Comparison of ENCODE assay signal across 1 cellular context in genomic region chr10:97445357-97445721, GRCh38.
TF ChIP-seq lines count a peak whose summit lies in the region.

No MANE protein-coding gene starts in this region.

TF ChIP-seq in H1, 55 proteins besides CTCF, POLR2A, EP300 and RAD21:
- TF ChIP-seq ASH2L (IDR thresholded peaks at IDR 0.05; ENCODE audit: low read length) = no peak
- TF ChIP-seq CEBPB (IDR thresholded peaks at IDR 0.05; ENCODE audit: low read depth, low read length) = 0 out of 2 replicates have a peak, but pooled peaks have one; percentile 8
- TF ChIP-seq ATF3 (IDR thresholded peaks at IDR 0.05; ENCODE audit: insufficient read depth, low read depth, low read length) = no peak
- no peak for TF ChIP-seq BACH1 (IDR thresholded peaks at IDR 0.05; ENCODE audit: low read length)
- TF ChIP-seq POLR2AphosphoS5 (IDR thresholded peaks at IDR 0.05; ENCODE audit: low read depth, low read length) = no peak
- no peak for TF ChIP-seq EGR1 (IDR thresholded peaks at IDR 0.05; ENCODE audit: borderline replicate concordance, low read depth, low read length)
- no peak for TF ChIP-seq EZH2 (IDR thresholded peaks at IDR 0.05; ENCODE audit: low read depth, low read length, severe bottlenecking)
- no peak for TF ChIP-seq JUN (IDR thresholded peaks at IDR 0.05; ENCODE audit: low read depth, low read length)
TF ChIP-seq in H1: peak in this region for 1.
